27 cellular contexts compared by ENCODE assay signal in genomic region chr10:21281765-21282484, GRCh38.
A peak's percentile ranks its signal among the peaks of the same experiment; 100 is the strongest.
DNase-seq lines count a peak whose midpoint lies in the region; ATAC-seq and TF ChIP-seq lines count a peak whose summit lies in the region.
"Had no signal": no experiment of that assay in that cellular context is flagged by ENCODE, and none has a peak within 500 bp of the region (broad histone marks: within the 10 kb centered on the region; RNA-seq: fewer than 3 reads in every experiment).

No MANE protein-coding gene starts in this region.

- H3K23me2 ChIP-seq in H9 (ENCODE audit: insufficient read length, low read depth, low read length, poor library complexity, severe bottlenecking), result no peaks in the 10 kb centered on the region

- peak overlapping the region; percentile 57 for H2AK5ac ChIP-seq in H9 (ENCODE audit: insufficient read length, low read length)

- peak overlapping the region; percentile 45 for H3K4me2 ChIP-seq in H9 (ENCODE audit: insufficient read depth, insufficient read length, low read length)
- H3K4me2 ChIP-seq: hepatocyte had no signal

- peaks cover 19% of the 10 kb centered on the region; the same call in 1 of the 2 replicates for H3K4me1 ChIP-seq in H9 (ENCODE audit: insufficient read depth, low read length)
- H3K4me1 ChIP-seq in SJSA1 (replicated peaks), result peaks cover 50% of the 10 kb centered on the region
- peaks cover 33% of the 10 kb centered on the region for H3K4me1 ChIP-seq in iPS-15b (ENCODE audit: control insufficient read depth, insufficient read depth, low read length)
- peaks cover 21% of the 10 kb centered on the region for H3K4me1 ChIP-seq in neuron (ENCODE audit: insufficient read depth, low read length)
- H3K4me1 ChIP-seq: testis had no signal

- peak overlapping the region; percentile 79; the same call in 1 of the 2 replicates for H3K14ac ChIP-seq in H9 (ENCODE audit: insufficient read depth, low read length)

- peak overlapping the region; percentile 76 for H4K5ac ChIP-seq in H9 (ENCODE audit: insufficient read length, low read depth, low read length)

- H3K9me3 ChIP-seq in H9 (ENCODE audit: control insufficient read depth, low read depth, low read length) (no peaks in the 10 kb centered on the region), SJSA1 (replicated peaks) (0 out of 2 replicates have a peak, but pooled peaks cover 2% of the 10 kb centered on the region), iPS-15b (ENCODE audit: control insufficient read depth, insufficient read depth, low read length) (no peaks in the 10 kb centered on the region), neuron (ENCODE audit: low read length) (peaks cover 3% of the 10 kb centered on the region)
- H3K9me3 ChIP-seq: esophagus muscularis mucosa, testis had no signal

- DNase-seq in H9 (peak; percentile 91), SJSA1 (ENCODE audit: low read depth in 1 of 2, low spot score in 2 of 2) (no peak), DMS53 treated with DMSO at 0.1 percent for 48 hours (lab: John Stamatoyannopoulos, UW; ENCODE audit: unreplicated experiment) (no peak), NCI-H2029 treated with DMSO at 0.1 percent for 48 hours (lab: John Stamatoyannopoulos, UW) (no peak), NCI-H187 (lab: John Stamatoyannopoulos, UW) (no peak)
- DNase-seq: activated CD4-positive, alpha-beta T cell treated with anti-CD3 and anti-CD28 coated beads, Interleukin-2, amount 50 U/mL, for 1 hour; effector memory CD8-positive, alpha-beta T cell; HFFc6; left cardiac atrium; natural killer cell; NCI-H1105 treated with DMSO at 0.1 percent for 48 hours; NCI-H524; stimulated activated CD4-positive, alpha-beta T cell treated with anti-CD3 and anti-CD28 coated beads, Interleukin-1b, Interleukin-23, amount 100 ng/mL, for 48 hours; testis; WERI-Rb-1 had no signal

- H2BK15ac ChIP-seq in H9 (ENCODE audit: low read depth, low read length), result no peak overlapping the region

- no peaks in the 10 kb centered on the region for H3K27me3 Mint-ChIP-seq in H9 (ENCODE audit: low read depth)
- H3K27me3 Mint-ChIP-seq: stimulated activated memory B cell treated with anti-CD40 and anti-IgM and Interleukin-4, amounts not matched to agents 10 μg/mL and 1 μg/mL and 100 μg/mL, for 72 hours had no signal

- no peaks in the 10 kb centered on the region for H3K79me2 ChIP-seq in H9 (ENCODE audit: insufficient read depth, low read length)
- H3K79me2 ChIP-seq: hepatocyte had no signal

- no CpG with 5 or more reads among the region's 8 CpGs for WGBS in H9 (ENCODE audit: extremely low coverage, insufficient read length, low lambda C conversion rate)

- H3T11ph ChIP-seq in H9 (ENCODE audit: low read length), result peak overlapping the region; percentile 20

- peaks cover 61 to 70% of the 10 kb centered on the region in 2 experiments for H3K4me1 Mint-ChIP-seq in H9
- H3K4me1 Mint-ChIP-seq: natural killer cell; stimulated activated memory B cell treated with anti-CD40 and anti-IgM and Interleukin-4, amounts not matched to agents 10 μg/mL and 1 μg/mL and 100 μg/mL, for 72 hours had no signal

- peak overlapping the region; percentile 79 to 99 (median 99) for H3K27ac Mint-ChIP-seq in H9
- H3K27ac Mint-ChIP-seq: activated naive CD8-positive, alpha-beta T cell; activated T-helper 1 cell treated with anti-CD3 and anti-CD28 coated beads, Interleukin-12 subunit alpha, Interleukin-12 subunit beta, Interleukin-2, Interleukin-4 antibody, amounts not matched to agents 30 ng/mL and 10 ng/mL and 1 ng/mL, durations not matched to agents 14 hours and 24 hours and 36 hours; effector memory CD8-positive, alpha-beta T cell; HFFc6; natural killer cell; progenitor cell of endocrine pancreas; stimulated activated memory B cell treated with anti-CD40 and anti-IgM and Interleukin-4, amounts not matched to agents 10 μg/mL and 1 μg/mL and 100 μg/mL, for 72 hours; T-helper 2 cell treated with Interferon-gamma antibody and Interleukin-4, amounts not matched to agents 5 μg/mL and 100 μg/mL, for 36 hours had no signal

- H3K9me3 Mint-ChIP-seq in H9, result no peaks in the 10 kb centered on the region; a peak in 1 of 5 replicates
- H3K9me3 Mint-ChIP-seq: activated T-helper 1 cell treated with anti-CD3 and anti-CD28 coated beads, Interleukin-12 subunit alpha, Interleukin-12 subunit beta, Interleukin-2, Interleukin-4 antibody, amounts not matched to agents 30 ng/mL and 10 ng/mL and 1 ng/mL, durations not matched to agents 14 hours and 24 hours and 36 hours; effector memory CD8-positive, alpha-beta T cell; HFFc6; natural killer cell; stimulated activated memory B cell treated with anti-CD40 and anti-IgM and Interleukin-4, amounts not matched to agents 10 μg/mL and 1 μg/mL and 100 μg/mL, for 72 hours; T-helper 2 cell treated with Interferon-gamma antibody and Interleukin-4, amounts not matched to agents 5 μg/mL and 100 μg/mL, for 36 hours had no signal

- H3K56ac ChIP-seq in H9 (ENCODE audit: insufficient read length, low read depth, low read length), result no peak overlapping the region

- H3K9ac ChIP-seq in H9 (ENCODE audit: extremely low read depth, insufficient read length, low read length) (peak overlapping the region; percentile 28), iPS-15b (ENCODE audit: low read depth, low read length) (no peak overlapping the region)

- H2BK20ac ChIP-seq in H9 (ENCODE audit: low read depth, low read length, poor library complexity, severe bottlenecking), result peak overlapping the region; percentile 13

- H3K23ac ChIP-seq in H9 (ENCODE audit: insufficient read length, low read depth, low read length), result no peak overlapping the region

- H3K4me3 ChIP-seq in SJSA1 (no peak overlapping the region), iPS-15b (ENCODE audit: low read depth, low read length) (peak overlapping the region; percentile 0), neuron (ENCODE audit: low read length) (peak overlapping the region; percentile 5)
- H3K4me3 ChIP-seq: esophagus muscularis mucosa, hepatocyte, SK-N-MC, testis had no signal

- H2AFZ ChIP-seq in H9 (ENCODE audit: low read length) (no peak overlapping the region), neuron (ENCODE audit: low read depth, low read length) (no peak overlapping the region)
- H2AFZ ChIP-seq: hepatocyte had no signal

- H3K36me3 ChIP-seq in SJSA1 (no peaks in the 10 kb centered on the region), iPS-15b (ENCODE audit: control insufficient read depth, insufficient read depth, low read length) (no peaks in the 10 kb centered on the region), neuron (ENCODE audit: insufficient read depth, low read length) (no peaks in the 10 kb centered on the region)
- H3K36me3 ChIP-seq: esophagus muscularis mucosa, WERI-Rb-1 had no signal

- H3K27ac ChIP-seq in H9 (ENCODE audit: insufficient read length, low read depth, low read length), result peak overlapping the region; percentile 99
- H3K27ac ChIP-seq in SJSA1, result 0 out of 2 replicates have a peak overlapping the region, but pooled peaks have one; percentile 7
- H3K27ac ChIP-seq: esophagus muscularis mucosa, hepatocyte, SK-N-MC, testis, WERI-Rb-1 had no signal

- peak overlapping the region; percentile 69 for H4K91ac ChIP-seq in H9 (ENCODE audit: insufficient read length, low read depth, low read length)

- no peaks in the 10 kb centered on the region for H4K20me1 ChIP-seq in H9 (ENCODE audit: control insufficient read depth, insufficient read depth, insufficient read length)

- H3K18ac ChIP-seq in H9 (ENCODE audit: insufficient read length, low read depth, low read length), result peak overlapping the region; percentile 66

- TF ChIP-seq CTCF in H9 (conservative IDR thresholded peaks at IDR 0.05), result no peak

- peak overlapping the region; percentile 9 to 41 for H3K4me3 Mint-ChIP-seq in H9
- H3K4me3 Mint-ChIP-seq: activated naive CD8-positive, alpha-beta T cell; activated T-helper 1 cell treated with anti-CD3 and anti-CD28 coated beads, Interleukin-12 subunit alpha, Interleukin-12 subunit beta, Interleukin-2, Interleukin-4 antibody, amounts not matched to agents 30 ng/mL and 10 ng/mL and 1 ng/mL, durations not matched to agents 14 hours and 24 hours and 36 hours; effector memory CD8-positive, alpha-beta T cell; HFFc6; natural killer cell; stimulated activated memory B cell treated with anti-CD40 and anti-IgM and Interleukin-4, amounts not matched to agents 10 μg/mL and 1 μg/mL and 100 μg/mL, for 72 hours; T-helper 2 cell treated with Interferon-gamma antibody and Interleukin-4, amounts not matched to agents 5 μg/mL and 100 μg/mL, for 36 hours had no signal

- no peak overlapping the region for H4K8ac ChIP-seq in H9 (replicated peaks; ENCODE audit: insufficient read length, low read depth, low read length)

- H2BK12ac ChIP-seq in H9 (ENCODE audit: insufficient read length, low read depth, low read length), result peak overlapping the region; percentile 97

- no peak overlapping the region; the same call in 1 of the 2 replicates for H3K4ac ChIP-seq in H9 (ENCODE audit: low read depth, low read length)

- peaks cover 0 to 5% (median 2%) of the 10 kb centered on the region in 3 experiments; a peak in 1 of 7 replicates for H3K36me3 Mint-ChIP-seq in H9 (ENCODE audit: insufficient read depth in 1 of 3, low read depth in 3 of 3)
- H3K36me3 Mint-ChIP-seq: activated naive CD8-positive, alpha-beta T cell; natural killer cell; stimulated activated memory B cell treated with anti-CD40 and anti-IgM and Interleukin-4, amounts not matched to agents 10 μg/mL and 1 μg/mL and 100 μg/mL, for 72 hours had no signal

- peak overlapping the region; percentile 54 for H2BK120ac ChIP-seq in H9 (ENCODE audit: low read depth, low read length, poor library complexity, severe bottlenecking)

- no peaks in the 10 kb centered on the region for H3K79me1 ChIP-seq in H9 (ENCODE audit: insufficient read depth, low read depth, low read length, poor library complexity, severe bottlenecking)

- H2BK5ac ChIP-seq in H9 (ENCODE audit: insufficient read length, low read length), result peak overlapping the region; percentile 93

- ATAC-seq in HG02973 (IDR thresholded peaks at IDR 0.05; ENCODE audit: unreplicated experiment), result no peak
- ATAC-seq: effector memory CD8-positive, alpha-beta T cell; HepG2; left cardiac atrium; natural killer cell; stimulated activated memory B cell treated with anti-CD40 and anti-IgM and Interleukin-4, amounts not matched to agents 10 μg/mL and 1 μg/mL and 100 μg/mL, for 72 hours had no signal

- H3K27me3 ChIP-seq in H9 (ENCODE audit: insufficient read depth, low read length), result no peaks in the 10 kb centered on the region
- H3K27me3 ChIP-seq in SJSA1 (replicated peaks), result no peaks in the 10 kb centered on the region
- no peaks in the 10 kb centered on the region for H3K27me3 ChIP-seq in iPS-15b (ENCODE audit: control insufficient read depth, insufficient read depth, low read length)
- H3K27me3 ChIP-seq in neuron (ENCODE audit: insufficient read depth, low read length), result no peaks in the 10 kb centered on the region
- H3K27me3 ChIP-seq: esophagus muscularis mucosa, hepatocyte, testis had no signal
